22 cellular contexts compared by ENCODE assay signal in genomic region chr10:42801135-42801534, GRCh38. TPM values are rescaled to one million over a fixed set of nuclear protein-coding genes. Genes with fewer than 3 reads are reported as not detected.
DNase-seq lines count a peak whose midpoint lies in the region; ATAC-seq and TF ChIP-seq lines count a peak whose summit lies in the region.
"Had no signal": no experiment of that assay in that cellular context is flagged by ENCODE, and none has a peak within 500 bp of the region (broad histone marks: within the 10 kb centered on the region; RNA-seq: fewer than 3 reads in every experiment).

No MANE protein-coding gene starts in this region.

- no peak overlapping the region for H3K4me2 ChIP-seq in mammary epithelial cell (ENCODE audit: insufficient read depth, low read depth, low read length)

- dilution Hi-C loops in mammary epithelial cell (cut with HindIII; ENCODE audit: low sequenced_read_pairs) = no loop called here

- DNase-seq in mammary epithelial cell = no peak
- DNase-seq in breast epithelium (ENCODE audit: low spot score in 2 of 2) = no peak
- DNase-seq in activated T-helper 2 cell treated with anti-CD3 and anti-CD28 coated beads, Interferon-gamma antibody, Interleukin-2, Interleukin-4, amounts not matched to agents 10 μg/mL and 5 μg/mL and 100 μg/mL, durations not matched to agents 14 hours and 24 hours and 36 hours (ENCODE audit: low spot score) = no peak
- DNase-seq in stimulated activated effector memory CD8-positive, alpha-beta T cell treated with anti-CD3 and anti-CD28 coated beads, Interleukin-12 subunit alpha, Interleukin-12 subunit beta, amount 100 ng/mL, for 72 hours (ENCODE audit: low spot score in 2 of 2) = no peak
- DNase-seq in activated effector memory CD4-positive, alpha-beta T cell treated with anti-CD3 and anti-CD28 coated beads, Interleukin-2, amount 50 U/mL, for 16 hours = no peak
- no peak for DNase-seq in OCI-M2 (lab: John Stamatoyannopoulos, UW; ENCODE audit: unreplicated experiment)
- no peak for DNase-seq in foreskin melanocyte
- DNase-seq: activated CD4-positive, CD25-positive, alpha-beta regulatory T cell; GDM1; heart right ventricle; left ventricle myocardium inferior; NCI-H1417 treated with DMSO at 0.1 percent for 48 hours; NCI-H526; stimulated activated CD4-positive, alpha-beta T cell treated with anti-CD3 and anti-CD28 coated beads, Interleukin-2, amount 100 ng/mL, for 48 hours; T-helper 9 cell; trophoblast cell had no signal

- H3K27ac ChIP-seq in mammary epithelial cell (ENCODE audit: insufficient read depth, low read depth, low read length) (no peak overlapping the region), breast epithelium (no peak overlapping the region)
- H3K27ac ChIP-seq: heart right ventricle, HL-60, left ventricle myocardium inferior, prostate gland, RWPE1 had no signal

- no peak overlapping the region for H3K4me3 Mint-ChIP-seq in activated T-helper 2 cell treated with anti-CD3 and anti-CD28 coated beads, Interferon-gamma antibody, Interleukin-2, Interleukin-4, amounts not matched to agents 10 μg/mL and 5 μg/mL and 100 μg/mL, durations not matched to agents 14 hours and 24 hours and 36 hours (ENCODE audit: low read depth)
- H3K4me3 Mint-ChIP-seq in stimulated activated effector memory CD8-positive, alpha-beta T cell treated with anti-CD3 and anti-CD28 coated beads, Interleukin-12 subunit alpha, Interleukin-12 subunit beta, amount 100 ng/mL, for 72 hours = no peak overlapping the region
- H3K4me3 Mint-ChIP-seq: CD14-positive monocyte, IgD-negative memory B cell had no signal

- H3K27me3 ChIP-seq in mammary epithelial cell (ENCODE audit: insufficient read depth, low read length) = no peaks in the 10 kb centered on the region
- no peaks in the 10 kb centered on the region for H3K27me3 ChIP-seq in breast epithelium
- H3K27me3 ChIP-seq: heart right ventricle had no signal

- peak overlapping the region; percentile 19 for H3K9ac ChIP-seq in mammary epithelial cell (ENCODE audit: insufficient read depth, low read length)

- peaks cover 13% of the 10 kb centered on the region for H3K4me1 Mint-ChIP-seq in activated T-helper 2 cell treated with anti-CD3 and anti-CD28 coated beads, Interferon-gamma antibody, Interleukin-2, Interleukin-4, amounts not matched to agents 10 μg/mL and 5 μg/mL and 100 μg/mL, durations not matched to agents 14 hours and 24 hours and 36 hours (ENCODE audit: low read depth)
- H3K4me1 Mint-ChIP-seq in stimulated activated effector memory CD8-positive, alpha-beta T cell treated with anti-CD3 and anti-CD28 coated beads, Interleukin-12 subunit alpha, Interleukin-12 subunit beta, amount 100 ng/mL, for 72 hours = peaks cover 35% of the 10 kb centered on the region
- H3K4me1 Mint-ChIP-seq: CD14-positive monocyte had no signal

- H3K36me3 ChIP-seq in mammary epithelial cell (ENCODE audit: insufficient read depth, low read length) (peaks cover 54% of the 10 kb centered on the region), breast epithelium (peaks cover 30% of the 10 kb centered on the region)

- CTCF ChIA-PET in mammary epithelial cell (lab: Charles Lee; ENCODE audit: low non-redundant PET) = interaction anchor here (0.6 kb wide), 1 partner anchor 48 kb away, joined by 3 read pairs; no protein-coding TSS in a partner anchor

- in situ Hi-C loops in mammary epithelial cell (cut with MboI; ENCODE audit: low sequenced_read_pairs in 2 of 2) = no loop called here

- peak overlapping the region; percentile 57 for H3K27ac Mint-ChIP-seq in activated T-helper 2 cell treated with anti-CD3 and anti-CD28 coated beads, Interferon-gamma antibody, Interleukin-2, Interleukin-4, amounts not matched to agents 10 μg/mL and 5 μg/mL and 100 μg/mL, durations not matched to agents 14 hours and 24 hours and 36 hours
- peak overlapping the region; percentile 90 for H3K27ac Mint-ChIP-seq in stimulated activated effector memory CD8-positive, alpha-beta T cell treated with anti-CD3 and anti-CD28 coated beads, Interleukin-12 subunit alpha, Interleukin-12 subunit beta, amount 100 ng/mL, for 72 hours

- no peaks in the 10 kb centered on the region for H3K27me3 Mint-ChIP-seq in activated T-helper 2 cell treated with anti-CD3 and anti-CD28 coated beads, Interferon-gamma antibody, Interleukin-2, Interleukin-4, amounts not matched to agents 10 μg/mL and 5 μg/mL and 100 μg/mL, durations not matched to agents 14 hours and 24 hours and 36 hours (ENCODE audit: low read depth)
- H3K27me3 Mint-ChIP-seq: IgD-negative memory B cell had no signal

- peak; percentile 48 for ATAC-seq in HG02759 (IDR thresholded peaks at IDR 0.05; ENCODE audit: unreplicated experiment)
- ATAC-seq in stimulated activated effector memory CD8-positive, alpha-beta T cell treated with anti-CD3 and anti-CD28 coated beads, Interleukin-12 subunit alpha, Interleukin-12 subunit beta, amount 100 ng/mL, for 72 hours = peak; percentile 97
- ATAC-seq: heart right ventricle had no signal

- no peak overlapping the region for H2AFZ ChIP-seq in mammary epithelial cell (ENCODE audit: low read depth, low read length)

- H3K36me3 Mint-ChIP-seq in activated T-helper 2 cell treated with anti-CD3 and anti-CD28 coated beads, Interferon-gamma antibody, Interleukin-2, Interleukin-4, amounts not matched to agents 10 μg/mL and 5 μg/mL and 100 μg/mL, durations not matched to agents 14 hours and 24 hours and 36 hours (ENCODE audit: low read depth) = peaks cover 95% of the 10 kb centered on the region
- H3K36me3 Mint-ChIP-seq in stimulated activated effector memory CD8-positive, alpha-beta T cell treated with anti-CD3 and anti-CD28 coated beads, Interleukin-12 subunit alpha, Interleukin-12 subunit beta, amount 100 ng/mL, for 72 hours = peaks cover 100% of the 10 kb centered on the region

- H3K9me3 ChIP-seq in mammary epithelial cell (replicated peaks; ENCODE audit: insufficient read depth, low read length) = no peaks in the 10 kb centered on the region
- no peaks in the 10 kb centered on the region for H3K9me3 ChIP-seq in breast epithelium
- H3K9me3 ChIP-seq: heart right ventricle, left ventricle myocardium inferior, prostate gland had no signal

- TF ChIP-seq POLR2A in breast epithelium (IDR thresholded peaks at IDR 0.05) = no peak

- H3K4me1 ChIP-seq in mammary epithelial cell (ENCODE audit: insufficient read depth, low read length) (no peaks in the 10 kb centered on the region), breast epithelium (no peaks in the 10 kb centered on the region)
- H3K4me1 ChIP-seq: heart right ventricle, left ventricle myocardium inferior, prostate gland had no signal

- no peak overlapping the region for H3K4me3 ChIP-seq in mammary epithelial cell (replicated peaks in 1 of 3; ENCODE audit: insufficient read depth in 1 of 3, low read depth in 2 of 3, low read length in 3 of 3)
- H3K4me3 ChIP-seq in breast epithelium = no peak overlapping the region
- H3K4me3 ChIP-seq: heart right ventricle, left ventricle myocardium inferior, prostate gland had no signal

- intact Hi-C loops in mammary epithelial cell (cut with micrococcal nuclease) (no loop called here), breast epithelium (cut with DNase I; ENCODE audit: low total_unique reads) (loop anchor here (10.0 kb wide), 1 partner anchor 216 kb away; no protein-coding TSS in a partner anchor)
- intact Hi-C loops in activated T-helper 2 cell treated with anti-CD3 and anti-CD28 coated beads, Interferon-gamma antibody, Interleukin-2, Interleukin-4, amounts not matched to agents 10 μg/mL and 5 μg/mL and 100 μg/mL, durations not matched to agents 14 hours and 24 hours and 36 hours (cut with micrococcal nuclease) = no loop called here

- H3K9me3 Mint-ChIP-seq in activated T-helper 2 cell treated with anti-CD3 and anti-CD28 coated beads, Interferon-gamma antibody, Interleukin-2, Interleukin-4, amounts not matched to agents 10 μg/mL and 5 μg/mL and 100 μg/mL, durations not matched to agents 14 hours and 24 hours and 36 hours = no peaks in the 10 kb centered on the region
- peaks cover 2% of the 10 kb centered on the region for H3K9me3 Mint-ChIP-seq in stimulated activated effector memory CD8-positive, alpha-beta T cell treated with anti-CD3 and anti-CD28 coated beads, Interleukin-12 subunit alpha, Interleukin-12 subunit beta, amount 100 ng/mL, for 72 hours
- H3K9me3 Mint-ChIP-seq: IgD-negative memory B cell had no signal

- H4K20me1 ChIP-seq in mammary epithelial cell (ENCODE audit: insufficient read depth, low read length) = no peaks in the 10 kb centered on the region

- TF ChIP-seq CTCF in mammary epithelial cell (conservative IDR thresholded peaks at IDR 0.05 in 1 of 2, IDR thresholded peaks at IDR 0.05 in 1 of 2; ENCODE audit: extremely low read depth in 1 of 2, insufficient read depth in 1 of 2, low read depth in 1 of 2, low read length in 2 of 2) (no peak), breast epithelium (IDR thresholded peaks at IDR 0.05) (no peak)

- BruUV-seq in mammary epithelial cell (replicated peaks; lab: Mats Ljungman, UMichigan) = no TSS peak

- peaks cover 54% of the 10 kb centered on the region for H3K79me2 ChIP-seq in mammary epithelial cell (ENCODE audit: insufficient read depth, low read length)

RNA-seq across cellular contexts. Expression of gene BMS1, which starts 18.5 kb away (rescaled TPM):
- 10 to 100 TPM; 14.3 to 23.5 TPM for total RNA-seq in mammary epithelial cell
- polyA plus RNA-seq in mammary epithelial cell = 5.4 TPM
- 19.8 TPM for polyA minus RNA-seq in mammary epithelial cell
- total RNA-seq in breast epithelium = 10 to 100 TPM; 12.6 to 18.4 (median 17.3) TPM
- 31.8 and 32.8 TPM in 2 replicates for total RNA-seq in activated T-helper 2 cell treated with anti-CD3 and anti-CD28 coated beads, Interferon-gamma antibody, Interleukin-2, Interleukin-4, amounts not matched to agents 10 μg/mL and 5 μg/mL and 100 μg/mL, durations not matched to agents 14 hours and 24 hours and 36 hours
